ENCODE assay signal across 22 cellular contexts in genomic region chrX:23504540-23504884, GRCh38.
DNase-seq lines count a peak whose midpoint lies in the region; ATAC-seq, FAIRE-seq and TF ChIP-seq lines count a peak whose summit lies in the region.
"Had no signal": no experiment of that assay in that cellular context is flagged by ENCODE, and none has a peak within 500 bp of the region (broad histone marks: within the 10 kb centered on the region; RNA-seq: fewer than 3 reads in every experiment).

No MANE protein-coding gene starts in this region.

- H3K4me1 Mint-ChIP-seq in progenitor cell of endocrine pancreas (ENCODE audit: low read depth) = peaks cover 38% of the 10 kb centered on the region
- H3K4me1 Mint-ChIP-seq: stimulated activated memory B cell treated with anti-CD40 and anti-IgM and Interleukin-4, amounts not matched to agents 10 μg/mL and 1 μg/mL and 100 μg/mL, for 72 hours had no signal

- no peak for TF ChIP-seq POLR2A in vagina (IDR thresholded peaks at IDR 0.05)

- no peak overlapping the region for H3K4me3 Mint-ChIP-seq in progenitor cell of endocrine pancreas (ENCODE audit: low read depth)
- H3K4me3 Mint-ChIP-seq: activated CD8-positive, alpha-beta T cell treated with anti-CD3 and anti-CD28 coated beads for 36 hours; dendritic cell treated with granulocyte-macrophage colony-stimulating factor and Interleukin-4, amounts not matched to agents 40 ng/mL and 50 ng/mL, for 4 days; natural killer cell treated with Interleukin-12 subunit alpha and Interleukin-12 subunit beta and Interleukin-15 and Interleukin-18, amount 100 ng/mL, for 72 hours; stimulated activated memory B cell treated with anti-CD40 and anti-IgM and Interleukin-4, amounts not matched to agents 10 μg/mL and 1 μg/mL and 100 μg/mL, for 72 hours had no signal

- peak overlapping the region; percentile 81 for H3K27ac Mint-ChIP-seq in progenitor cell of endocrine pancreas
- H3K27ac Mint-ChIP-seq: activated CD8-positive, alpha-beta T cell treated with anti-CD3 and anti-CD28 coated beads for 36 hours; dendritic cell treated with granulocyte-macrophage colony-stimulating factor and Interleukin-4, amounts not matched to agents 40 ng/mL and 50 ng/mL, for 4 days; natural killer cell treated with Interleukin-12 subunit alpha and Interleukin-12 subunit beta and Interleukin-15 and Interleukin-18, amount 100 ng/mL, for 72 hours; stimulated activated memory B cell treated with anti-CD40 and anti-IgM and Interleukin-4, amounts not matched to agents 10 μg/mL and 1 μg/mL and 100 μg/mL, for 72 hours had no signal

- H3K27me3 Mint-ChIP-seq in progenitor cell of endocrine pancreas = no peaks in the 10 kb centered on the region
- H3K27me3 Mint-ChIP-seq: activated CD8-positive, alpha-beta T cell treated with anti-CD3 and anti-CD28 coated beads for 36 hours; dendritic cell treated with granulocyte-macrophage colony-stimulating factor and Interleukin-4, amounts not matched to agents 40 ng/mL and 50 ng/mL, for 4 days; stimulated activated memory B cell treated with anti-CD40 and anti-IgM and Interleukin-4, amounts not matched to agents 10 μg/mL and 1 μg/mL and 100 μg/mL, for 72 hours had no signal

- intact Hi-C loops in right cardiac atrium (cut with DNase I) = no loop called here
- intact Hi-C loops in left ventricle myocardium superior (cut with micrococcal nuclease) = no loop called here
- intact Hi-C loops in vagina (cut with DNase I) = no loop called here

- no peak overlapping the region for H3K4me3 ChIP-seq in right cardiac atrium (ENCODE audit: low read length)
- no peak overlapping the region for H3K4me3 ChIP-seq in coronary artery
- H3K4me3 ChIP-seq in vagina = no peak overlapping the region
- H3K4me3 ChIP-seq: BLaER1, cardiac muscle cell, testis had no signal

- H3K9me3 ChIP-seq in right cardiac atrium (ENCODE audit: control insufficient read depth, low read length) (no peaks in the 10 kb centered on the region), vagina (no peaks in the 10 kb centered on the region)
- H3K9me3 ChIP-seq: testis had no signal

- H3K27me3 ChIP-seq in right cardiac atrium (ENCODE audit: control insufficient read depth, insufficient read depth) = no peaks in the 10 kb centered on the region
- no peaks in the 10 kb centered on the region for H3K27me3 ChIP-seq in vagina
- H3K27me3 ChIP-seq: BLaER1, cardiac muscle cell, testis had no signal

- no peak for ATAC-seq in right cardiac atrium
- ATAC-seq in left ventricle myocardium superior = no peak
- ATAC-seq: activated CD8-positive, alpha-beta T cell treated with anti-CD3 and anti-CD28 coated beads for 36 hours; natural killer cell treated with Interleukin-12 subunit alpha and Interleukin-12 subunit beta and Interleukin-15 and Interleukin-18, amount 100 ng/mL, for 72 hours; stimulated activated memory B cell treated with anti-CD40 and anti-IgM and Interleukin-4, amounts not matched to agents 10 μg/mL and 1 μg/mL and 100 μg/mL, for 72 hours had no signal

- TF ChIP-seq CTCF in coronary artery (IDR thresholded peaks at IDR 0.05) = no peak
- TF ChIP-seq CTCF in progenitor cell of endocrine pancreas (IDR thresholded peaks at IDR 0.05; ENCODE audit: unreplicated experiment) = no peak
- no peak for TF ChIP-seq CTCF in vagina (IDR thresholded peaks at IDR 0.05)

- DNase-seq in right cardiac atrium (no peak), left ventricle myocardium superior (no peak), coronary artery (ENCODE audit: low spot score) (no peak), progenitor cell of endocrine pancreas (ENCODE audit: low spot score, unreplicated experiment) (no peak), NCI-H345 (lab: John Stamatoyannopoulos, UW) (no peak), vagina (ENCODE audit: extremely low spot score in 2 of 2) (no peak), HTR-8/SVneo (ENCODE audit: insufficient read length, low spot score) (no peak), inferior parietal cortex (ENCODE audit: extremely low spot score) (no peak)
- DNase-seq: activated CD4-positive, CD25-positive, alpha-beta regulatory T cell treated with anti-CD3 and anti-CD28 coated beads, Interleukin-2, amount 50 U/mL, for 72 hours; activated CD8-positive, alpha-beta T cell treated with anti-CD3 and anti-CD28 coated beads for 36 hours; activated gamma-delta T cell treated with Interleukin-2 at 50 U/mL for 16 hours; glutamatergic neuron; MV-4-11; NCI-H187 had no signal

- WGBS in right cardiac atrium = 71% methylated on average over 6 of the region's 6 CpGs

- H3K27ac ChIP-seq in right cardiac atrium (ENCODE audit: low read length) (peak overlapping the region; percentile 72), coronary artery (peak overlapping the region; percentile 19 to 85), vagina (no peak overlapping the region)
- H3K27ac ChIP-seq: BLaER1, cardiac muscle cell, KMS-11 had no signal

- no peak for FAIRE-seq in HTR-8/SVneo (lab: Jason Lieb, UNC)
- FAIRE-seq: small intestine had no signal

- no peaks in the 10 kb centered on the region for H3K36me3 ChIP-seq in vagina
- H3K36me3 ChIP-seq: BLaER1, cardiac muscle cell had no signal

- peaks cover 10% of the 10 kb centered on the region for H3K9me3 Mint-ChIP-seq in progenitor cell of endocrine pancreas (ENCODE audit: low read depth)
- H3K9me3 Mint-ChIP-seq: natural killer cell treated with Interleukin-12 subunit alpha and Interleukin-12 subunit beta and Interleukin-15 and Interleukin-18, amount 100 ng/mL, for 72 hours had no signal

- H3K4me1 ChIP-seq in right cardiac atrium (ENCODE audit: control insufficient read depth, insufficient read depth, low read length) (no peaks in the 10 kb centered on the region), vagina (no peaks in the 10 kb centered on the region)
- H3K4me1 ChIP-seq: BLaER1, testis had no signal

- peaks cover 3% of the 10 kb centered on the region for H3K36me3 Mint-ChIP-seq in progenitor cell of endocrine pancreas (ENCODE audit: insufficient read depth)
- H3K36me3 Mint-ChIP-seq: natural killer cell treated with Interleukin-12 subunit alpha and Interleukin-12 subunit beta and Interleukin-15 and Interleukin-18, amount 100 ng/mL, for 72 hours; stimulated activated memory B cell treated with anti-CD40 and anti-IgM and Interleukin-4, amounts not matched to agents 10 μg/mL and 1 μg/mL and 100 μg/mL, for 72 hours had no signal
